2 cellular contexts compared by ENCODE assay signal in the genomic region with DNA sequence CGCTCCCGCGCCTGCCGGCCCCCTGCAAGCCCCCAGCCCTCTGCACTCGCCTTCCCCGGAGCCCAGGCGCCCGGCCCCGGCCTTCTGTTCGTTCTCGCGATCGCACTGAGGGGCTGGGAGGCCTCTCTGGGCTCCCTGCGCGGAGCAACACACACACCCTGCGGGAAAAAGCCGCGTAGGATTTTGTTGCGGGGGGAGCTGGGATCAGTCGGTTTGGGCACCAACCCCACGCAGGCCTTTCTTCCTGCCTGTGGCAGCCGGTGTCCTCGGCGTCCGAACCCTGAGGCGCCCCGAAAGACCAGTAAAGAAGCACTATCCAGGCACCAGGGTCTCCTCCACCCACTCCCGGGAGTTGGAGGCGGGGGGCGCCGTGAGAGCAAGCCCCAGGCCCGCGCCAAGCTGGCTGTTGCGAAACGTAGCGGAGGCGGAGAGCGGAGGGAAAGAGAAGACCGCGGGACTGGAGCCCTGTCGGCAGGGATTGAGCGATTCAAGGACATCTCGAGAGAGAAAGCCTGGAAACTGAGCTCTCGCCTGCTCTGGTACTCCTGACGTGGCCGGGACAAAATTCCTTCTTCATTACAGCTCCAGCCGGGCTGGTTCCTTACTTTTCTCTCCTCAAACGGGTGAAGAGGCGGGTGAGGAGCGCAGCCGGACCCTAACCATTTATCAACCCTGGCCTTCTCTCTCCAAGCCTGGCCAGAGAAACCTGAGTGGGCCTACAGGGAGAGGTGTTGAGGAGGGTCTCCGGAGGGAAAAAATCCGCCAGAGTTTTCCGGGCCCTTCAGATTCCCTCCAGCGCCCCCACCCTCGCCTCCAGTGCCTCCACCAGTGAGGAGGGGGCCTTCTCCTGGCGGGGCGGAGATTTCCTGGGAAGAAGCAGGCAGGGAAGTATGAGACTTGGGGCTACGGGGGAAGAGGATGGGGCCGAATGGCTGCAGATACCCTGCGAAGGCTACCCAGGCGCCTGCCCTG.
TF ChIP-seq lines count a peak whose summit lies in the region.

No MANE protein-coding gene starts in this region.

TF ChIP-seq in HEK293, 187 proteins besides CTCF, POLR2A, EP300 and RAD21:
- peak; percentile 79 for TF ChIP-seq IKZF3 (tag by site-specific recombination; IDR thresholded peaks at IDR 0.05)
- TF ChIP-seq ZNF513 (tag by site-specific recombination; IDR thresholded peaks at IDR 0.05): no peak

TF ChIP-seq in K562, 482 proteins besides CTCF, POLR2A, EP300 and RAD21:
- TF ChIP-seq MIER1 (IDR thresholded peaks at IDR 0.05; ENCODE audit: low read depth) (no peak), PCBP2 (IDR thresholded peaks at IDR 0.05; ENCODE audit: low read depth, low read length, poor library complexity, severe bottlenecking) (no peak), POLR2G (IDR thresholded peaks at IDR 0.05; ENCODE audit: low read depth, low read length) (0 out of 2 replicates have a peak, but pooled peaks have one; percentile 22), RBBP5 (IDR thresholded peaks at IDR 0.05; ENCODE audit: borderline replicate concordance, insufficient read depth, low read length, poor library complexity, severe bottlenecking) (no peak), RBM22 (IDR thresholded peaks at IDR 0.05; ENCODE audit: low read depth, low read length, poor library complexity, severe bottlenecking) (no peak), POU5F1 (IDR thresholded peaks at IDR 0.05; ENCODE audit: borderline replicate concordance, low read depth, low read length, partially characterized antibody) (no peak), CEBPB (tag; IDR thresholded peaks at IDR 0.05) (peak; percentile 22; the same call in 1 of the 2 replicates), HEY1 (CRISPR knock-in tag; IDR thresholded peaks at IDR 0.05; ENCODE audit: borderline replicate concordance) (no peak), PRPF4 (IDR thresholded peaks at IDR 0.05; ENCODE audit: insufficient read depth, low read depth, low read length, poor library complexity, severe bottlenecking) (peak; percentile 26)
- TF ChIP-seq, protein P1, sequence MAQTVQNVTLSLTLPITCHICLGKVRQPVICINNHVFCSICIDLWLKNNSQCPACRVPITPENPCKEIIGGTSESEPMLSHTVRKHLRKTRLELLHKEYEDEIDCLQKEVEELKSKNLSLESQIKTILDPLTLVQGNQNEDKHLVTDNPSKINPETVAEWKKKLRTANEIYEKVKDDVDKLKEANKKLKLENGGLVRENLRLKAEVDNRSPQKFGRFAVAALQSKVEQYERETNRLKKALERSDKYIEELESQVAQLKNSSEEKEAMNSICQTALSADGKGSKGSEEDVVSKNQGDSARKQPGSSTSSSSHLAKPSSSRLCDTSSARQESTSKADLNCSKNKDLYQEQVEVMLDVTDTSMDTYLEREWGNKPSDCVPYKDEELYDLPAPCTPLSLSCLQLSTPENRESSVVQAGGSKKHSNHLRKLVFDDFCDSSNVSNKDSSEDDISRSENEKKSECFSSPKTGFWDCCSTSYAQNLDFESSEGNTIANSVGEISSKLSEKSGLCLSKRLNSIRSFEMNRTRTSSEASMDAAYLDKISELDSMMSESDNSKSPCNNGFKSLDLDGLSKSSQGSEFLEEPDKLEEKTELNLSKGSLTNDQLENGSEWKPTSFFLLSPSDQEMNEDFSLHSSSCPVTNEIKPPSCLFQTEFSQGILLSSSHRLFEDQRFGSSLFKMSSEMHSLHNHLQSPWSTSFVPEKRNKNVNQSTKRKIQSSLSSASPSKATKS (CRISPR knock-in tag; IDR thresholded peaks at IDR 0.05): no peak
